Comparison of ENCODE assay signal across 8 cellular contexts in the genomic region with DNA sequence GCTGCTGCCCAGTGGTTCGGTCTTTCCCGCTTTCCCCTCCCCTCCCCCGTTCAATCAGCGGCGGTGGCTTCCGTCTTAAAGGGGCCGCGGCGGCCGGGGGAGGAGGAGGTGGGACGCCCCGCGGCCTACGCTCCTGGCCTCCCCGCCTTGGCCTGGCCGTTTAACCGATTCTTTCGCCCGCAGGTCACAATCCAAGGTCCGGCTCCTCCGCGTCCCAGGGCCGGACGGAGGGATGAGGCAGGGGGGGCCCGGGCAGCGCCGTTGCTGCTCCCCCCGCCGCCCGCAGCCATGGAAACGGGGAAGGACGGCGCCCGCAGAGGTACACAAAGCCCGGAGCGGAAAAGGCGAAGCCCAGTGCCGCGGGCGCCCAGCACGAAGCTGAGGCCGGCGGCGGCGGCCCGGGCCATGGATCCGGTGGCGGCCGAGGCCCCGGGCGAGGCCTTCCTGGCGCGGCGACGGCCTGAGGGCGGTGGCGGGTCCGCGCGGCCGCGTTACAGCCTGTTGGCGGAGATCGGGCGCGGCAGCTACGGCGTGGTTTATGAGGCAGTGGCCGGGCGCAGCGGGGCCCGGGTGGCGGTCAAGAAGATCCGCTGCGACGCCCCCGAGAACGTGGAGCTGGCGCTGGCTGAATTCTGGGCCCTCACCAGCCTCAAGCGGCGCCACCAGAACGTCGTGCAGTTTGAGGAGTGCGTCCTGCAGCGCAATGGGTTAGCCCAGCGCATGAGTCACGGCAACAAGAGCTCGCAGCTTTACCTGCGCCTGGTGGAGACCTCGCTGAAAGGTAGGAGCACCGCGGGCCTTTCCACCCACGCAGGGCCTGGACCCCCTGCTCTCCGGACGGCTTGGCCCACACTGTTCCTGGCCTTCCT. TPM values are rescaled to one million over a fixed set of nuclear protein-coding genes. Genes with fewer than 3 reads are reported as not detected.
DNase-seq lines count a peak whose midpoint lies in the region; ATAC-seq and TF ChIP-seq lines count a peak whose summit lies in the region.

No MANE protein-coding gene starts in this region.

- TF ChIP-seq CTCF in liver (IDR thresholded peaks at IDR 0.05; ENCODE audit: low read depth, low read length, missing input control) = peak; percentile 4

- CTCF ChIA-PET in activated CD4-positive, alpha-beta T cell treated with anti-CD3 and anti-CD28 coated beads, Interleukin-2, amount 10 ng/mL, durations not matched to agents 7 days and 5 days (lab: Charles Lee) = interaction anchor here (0.7 to 2.4 kb wide), 5 partner anchors 9 to 226 kb away, joined by 3 to 15 read pairs (median 3); no protein-coding TSS in a partner anchor

- peak overlapping the region; percentile 71 to 96 for H3K9ac ChIP-seq in liver (ENCODE audit: low read depth in 1 of 2, low read length in 2 of 2)

- no peaks in the 10 kb centered on the region for H3K9me3 ChIP-seq in liver (ENCODE audit: control insufficient read depth in 4 of 4, low read length in 3 of 4)

- no peaks in the 10 kb centered on the region for H3K27me3 ChIP-seq in liver (ENCODE audit: control insufficient read depth in 4 of 4, insufficient read depth in 4 of 4, low read length in 3 of 4)

- POLR2A ChIA-PET in activated CD4-positive, alpha-beta T cell treated with anti-CD3 and anti-CD28 coated beads, Interleukin-2, amount 10 ng/mL, durations not matched to agents 7 days and 5 days (lab: Charles Lee) = interaction anchor here (0.7 kb wide), 1 partner anchor 13 kb away, joined by 3 read pairs; no protein-coding TSS in a partner anchor

- H3K4me1 ChIP-seq in liver (ENCODE audit: control insufficient read depth in 4 of 4, insufficient read depth in 4 of 4, low read length in 3 of 4) = peaks cover 1 to 32% (median 26%) of the 10 kb centered on the region in 4 donors

- peak overlapping the region; percentile 73 to 94 (median 88) for H3K4me3 ChIP-seq in liver (ENCODE audit: low read depth in 1 of 3, low read length in 3 of 3)

- H3K36me3 ChIP-seq in liver (ENCODE audit: control insufficient read depth in 4 of 4, insufficient read depth in 3 of 4, low read depth in 1 of 4, low read length in 3 of 4) = peaks cover 0 to 4% (median 0%) of the 10 kb centered on the region in 4 donors

- H3K4me1 Mint-ChIP-seq in activated CD4-positive, alpha-beta T cell treated with anti-CD3 and anti-CD28 coated beads, Interleukin-2, amount 10 ng/mL, durations not matched to agents 7 days and 5 days = peaks cover 50% of the 10 kb centered on the region

- peak; percentile 94 for DNase-seq in AG20443 (ENCODE audit: low spot score)
- peak; percentile 81 for DNase-seq in NCI-H446 treated with DMSO at 0.1 percent for 48 hours (lab: John Stamatoyannopoulos, UW)
- DNase-seq in activated CD4-positive, alpha-beta T cell treated with anti-CD3 and anti-CD28 coated beads, Interleukin-2, amount 10 ng/mL, durations not matched to agents 7 days and 5 days = peak; percentile 87
- peak; percentile 80 for DNase-seq in dedifferentiated amniotic fluid mesenchymal stem cell (ENCODE audit: extremely low spot score)
- DNase-seq in stimulated activated CD4-positive, alpha-beta T cell treated with anti-CD3 and anti-CD28 coated beads, Interleukin-4, amount 100 ng/mL, for 1 hour = peak; percentile 81

- TF ChIP-seq RAD21 in liver (IDR thresholded peaks at IDR 0.05) = no peak

- H3K9me3 Mint-ChIP-seq in activated CD4-positive, alpha-beta T cell treated with anti-CD3 and anti-CD28 coated beads, Interleukin-2, amount 10 ng/mL, durations not matched to agents 7 days and 5 days = no peaks in the 10 kb centered on the region

- H3K27ac ChIP-seq in liver (ENCODE audit: low read depth in 1 of 2, low read length in 2 of 2) = peak overlapping the region; percentile 99

- peak overlapping the region; percentile 95 for H3K4me3 Mint-ChIP-seq in activated CD4-positive, alpha-beta T cell treated with anti-CD3 and anti-CD28 coated beads, Interleukin-2, amount 10 ng/mL, durations not matched to agents 7 days and 5 days

- H3K27me3 Mint-ChIP-seq in activated CD4-positive, alpha-beta T cell treated with anti-CD3 and anti-CD28 coated beads, Interleukin-2, amount 10 ng/mL, durations not matched to agents 7 days and 5 days = peaks cover 4% of the 10 kb centered on the region

- H3K36me3 Mint-ChIP-seq in activated CD4-positive, alpha-beta T cell treated with anti-CD3 and anti-CD28 coated beads, Interleukin-2, amount 10 ng/mL, durations not matched to agents 7 days and 5 days (ENCODE audit: low read depth) = peaks cover 27% of the 10 kb centered on the region

- under 1% methylated on average over 95 of the region's 95 CpGs for WGBS in liver

- peak overlapping the region; percentile 100 for H3K27ac Mint-ChIP-seq in activated CD4-positive, alpha-beta T cell treated with anti-CD3 and anti-CD28 coated beads, Interleukin-2, amount 10 ng/mL, durations not matched to agents 7 days and 5 days

- ATAC-seq in GM19023 (IDR thresholded peaks at IDR 0.05; ENCODE audit: unreplicated experiment) (peak; percentile 63), HG03175 (IDR thresholded peaks at IDR 0.05; ENCODE audit: unreplicated experiment) (peak; percentile 62)

TF ChIP-seq in liver, 16 proteins besides CTCF, POLR2A, EP300 and RAD21:
- TF ChIP-seq, protein P1, sequence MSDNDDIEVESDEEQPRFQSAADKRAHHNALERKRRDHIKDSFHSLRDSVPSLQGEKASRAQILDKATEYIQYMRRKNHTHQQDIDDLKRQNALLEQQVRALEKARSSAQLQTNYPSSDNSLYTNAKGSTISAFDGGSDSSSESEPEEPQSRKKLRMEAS (IDR thresholded peaks at IDR 0.05) = no peak
- TF ChIP-seq FOXA2 (IDR thresholded peaks at IDR 0.05) (no peak), GABPA (IDR thresholded peaks at IDR 0.05 in 1 of 2, conservative IDR thresholded peaks at IDR 0.05 in 1 of 2) (peak in 1 of 2 donors; percentile 57), YY1 (IDR thresholded peaks at IDR 0.05) (peak; percentile 50), FOXA1 (IDR thresholded peaks at IDR 0.05) (peak; percentile 15), TAF1 (conservative IDR thresholded peaks at IDR 0.05) (no peak)

RNA-seq across cellular contexts. Expression of gene STK35, which starts 1.2 kb away (rescaled TPM):
- total RNA-seq in activated CD4-positive, alpha-beta T cell treated with anti-CD3 and anti-CD28 coated beads, Interleukin-2, amount 10 ng/mL, durations not matched to agents 7 days and 5 days = 10 to 100 TPM; 15.8 to 16.1 TPM
- 10 to 100 TPM; 15.6 to 18.5 TPM for total RNA-seq in liver
- polyA plus RNA-seq in liver = 1 to 10 TPM; 2.5 to 4.3 TPM

Comparison
In these comparisons a context has a peak if more than half of its experiments do, and no peak if none do; other contexts are left out.
1. Peak in every context shown above with its lines: DNase-seq, ATAC-seq, H3K4me3 ChIP-seq and H3K27ac ChIP-seq.